20 cellular contexts compared by ENCODE assay signal in genomic region chr13:108911807-108912206, GRCh38.
DNase-seq lines count a peak whose midpoint lies in the region; ATAC-seq and TF ChIP-seq lines count a peak whose summit lies in the region.
"Had no signal": no experiment of that assay in that cellular context is flagged by ENCODE, and none has a peak within 500 bp of the region (broad histone marks: within the 10 kb centered on the region; RNA-seq: fewer than 3 reads in every experiment).

No MANE protein-coding gene starts in this region.

- H3K4me3 Mint-ChIP-seq in stimulated activated naive CD8-positive, alpha-beta T cell treated with anti-CD3 and anti-CD28 coated beads, Interleukin-15, amount 100 ng/mL, for 72 hours = no peak overlapping the region
- H3K4me3 Mint-ChIP-seq in naive thymus-derived CD4-positive, alpha-beta T cell = no peak overlapping the region
- no peak overlapping the region for H3K4me3 Mint-ChIP-seq in stimulated activated memory B cell treated with anti-CD40 and anti-IgM and Interleukin-4, amounts not matched to agents 10 μg/mL and 1 μg/mL and 100 μg/mL, for 72 hours
- H3K4me3 Mint-ChIP-seq: CD4-positive, CD25-positive, alpha-beta regulatory T cell had no signal

- CTCF ChIA-PET in naive thymus-derived CD4-positive, alpha-beta T cell (lab: Charles Lee) = no interaction called here

- H3K27ac ChIP-seq in SK-N-MC = peak overlapping the region; percentile 89
- H3K27ac ChIP-seq in lower lobe of right lung = no peak overlapping the region
- no peak overlapping the region for H3K27ac ChIP-seq in naive thymus-derived CD4-positive, alpha-beta T cell (ENCODE audit: low read depth, low read length)

- peaks cover 11% of the 10 kb centered on the region for H3K4me1 ChIP-seq in lower lobe of right lung
- H3K4me1 ChIP-seq in naive thymus-derived CD4-positive, alpha-beta T cell (ENCODE audit: control insufficient read depth in 2 of 2, insufficient read depth in 2 of 2, low read length in 2 of 2) = peaks cover 0 to 6% of the 10 kb centered on the region in 2 donors
- H3K4me1 ChIP-seq: BE2C had no signal

- no peaks in the 10 kb centered on the region for H3K9me3 ChIP-seq in SK-N-MC (ENCODE audit: low read depth, low read length)
- H3K9me3 ChIP-seq in lower lobe of right lung = no peaks in the 10 kb centered on the region
- H3K9me3 ChIP-seq in naive thymus-derived CD4-positive, alpha-beta T cell (ENCODE audit: control insufficient read depth in 2 of 3, low read length in 3 of 3) = no peaks in the 10 kb centered on the region
- H3K9me3 ChIP-seq: BE2C, Caco-2, MG63 had no signal

- no peaks in the 10 kb centered on the region for H3K27me3 ChIP-seq in lower lobe of right lung (ENCODE audit: low read depth)
- no peaks in the 10 kb centered on the region for H3K27me3 ChIP-seq in naive thymus-derived CD4-positive, alpha-beta T cell (ENCODE audit: control insufficient read depth in 2 of 2, insufficient read depth in 2 of 2, low read length in 2 of 2)
- H3K27me3 ChIP-seq: MG63 had no signal

- H3K4me1 Mint-ChIP-seq in stimulated activated naive CD8-positive, alpha-beta T cell treated with anti-CD3 and anti-CD28 coated beads, Interleukin-15, amount 100 ng/mL, for 72 hours = peaks cover 18% of the 10 kb centered on the region
- H3K4me1 Mint-ChIP-seq in naive thymus-derived CD4-positive, alpha-beta T cell = peaks cover 7 to 20% (median 17%) of the 10 kb centered on the region in 7 donors
- peaks cover 20% of the 10 kb centered on the region for H3K4me1 Mint-ChIP-seq in stimulated activated memory B cell treated with anti-CD40 and anti-IgM and Interleukin-4, amounts not matched to agents 10 μg/mL and 1 μg/mL and 100 μg/mL, for 72 hours

- TF ChIP-seq CTCF in lower lobe of right lung (IDR thresholded peaks at IDR 0.05) = no peak

- POLR2A ChIA-PET in naive thymus-derived CD4-positive, alpha-beta T cell (lab: Charles Lee) = no interaction called here

- no peak for ATAC-seq in stimulated activated naive CD8-positive, alpha-beta T cell treated with anti-CD3 and anti-CD28 coated beads, Interleukin-15, amount 100 ng/mL, for 72 hours
- no peak for ATAC-seq in stimulated activated naive CD8-positive, alpha-beta T cell treated with anti-CD3 and anti-CD28 coated beads, Interleukin-15, Interleukin-2, amounts not matched to agents 100 U/mL and 50 U/mL, for 24 hours
- ATAC-seq in lower lobe of right lung = peak; percentile 31 to 53
- no peak for ATAC-seq in naive thymus-derived CD4-positive, alpha-beta T cell
- ATAC-seq in stimulated activated memory B cell treated with anti-CD40 and anti-IgM and Interleukin-4, amounts not matched to agents 10 μg/mL and 1 μg/mL and 100 μg/mL, for 72 hours = no peak
- ATAC-seq in GM19035 (IDR thresholded peaks at IDR 0.05; ENCODE audit: unreplicated experiment) = no peak

- intact Hi-C loops in lower lobe of right lung (cut with DNase I) = no loop called here
- intact Hi-C loops in naive thymus-derived CD4-positive, alpha-beta T cell (cut with micrococcal nuclease) = loop anchor here in 1 of 2 donors (10.0 kb wide), 1 partner anchor 1803 kb away; the partner anchor contains the start of gene ING1

- H3K36me3 ChIP-seq in SK-N-MC (ENCODE audit: insufficient read depth, low read length) = no peaks in the 10 kb centered on the region
- H3K36me3 ChIP-seq in lower lobe of right lung = no peaks in the 10 kb centered on the region
- no peaks in the 10 kb centered on the region for H3K36me3 ChIP-seq in naive thymus-derived CD4-positive, alpha-beta T cell (ENCODE audit: control insufficient read depth in 2 of 3, insufficient read depth in 3 of 3, low read length in 3 of 3)
- H3K36me3 ChIP-seq: BE2C, MG63 had no signal

- H3K4me3 ChIP-seq in SK-N-MC = no peak overlapping the region
- H3K4me3 ChIP-seq in lower lobe of right lung = no peak overlapping the region
- no peak overlapping the region for H3K4me3 ChIP-seq in naive thymus-derived CD4-positive, alpha-beta T cell (ENCODE audit: low read length)
- H3K4me3 ChIP-seq: MG63 had no signal

- H3K27ac Mint-ChIP-seq in stimulated activated naive CD8-positive, alpha-beta T cell treated with anti-CD3 and anti-CD28 coated beads, Interleukin-15, amount 100 ng/mL, for 72 hours = peak overlapping the region; percentile 2 to 10
- no peak overlapping the region for H3K27ac Mint-ChIP-seq in naive thymus-derived CD4-positive, alpha-beta T cell
- H3K27ac Mint-ChIP-seq in stimulated activated memory B cell treated with anti-CD40 and anti-IgM and Interleukin-4, amounts not matched to agents 10 μg/mL and 1 μg/mL and 100 μg/mL, for 72 hours = no peak overlapping the region
- H3K27ac Mint-ChIP-seq: CD4-positive, CD25-positive, alpha-beta regulatory T cell had no signal

- H3K9ac ChIP-seq in SK-N-MC (ENCODE audit: insufficient read length) = no peak overlapping the region

- no peak for DNase-seq in stimulated activated naive CD8-positive, alpha-beta T cell treated with anti-CD3 and anti-CD28 coated beads, Interleukin-15, amount 100 ng/mL, for 72 hours
- DNase-seq in stimulated activated naive CD8-positive, alpha-beta T cell treated with anti-CD3 and anti-CD28 coated beads, Interleukin-15, Interleukin-2, amounts not matched to agents 100 U/mL and 50 U/mL, for 24 hours = no peak
- DNase-seq in SK-N-MC (ENCODE audit: low read depth, low spot score) (no peak), lower lobe of right lung (no peak)
- no peak for DNase-seq in naive thymus-derived CD4-positive, alpha-beta T cell
- DNase-seq: BE2C; Caco-2; CD4-positive, CD25-positive, alpha-beta regulatory T cell; DMS79; MG63; NCI-H1048; NCI-H1436 treated with DMSO at 0.1 percent for 48 hours; NCI-H2029; NCI-H446 treated with DMSO at 0.1 percent for 48 hours; NCI-H748 treated with DMSO at 0.1 percent for 48 hours; NK-92 treated with Interleukin-12 subunit alpha and Interleukin-12 subunit beta, amount 100 ng/mL, for 24 hours; RPMI8226; SHP77 treated with DMSO at 0.1 percent for 48 hours had no signal

- no peaks in the 10 kb centered on the region for H3K36me3 Mint-ChIP-seq in naive thymus-derived CD4-positive, alpha-beta T cell
- no peaks in the 10 kb centered on the region for H3K36me3 Mint-ChIP-seq in stimulated activated memory B cell treated with anti-CD40 and anti-IgM and Interleukin-4, amounts not matched to agents 10 μg/mL and 1 μg/mL and 100 μg/mL, for 72 hours
- H3K36me3 Mint-ChIP-seq: CD4-positive, CD25-positive, alpha-beta regulatory T cell had no signal

- peaks cover 30% of the 10 kb centered on the region for H3K27me3 Mint-ChIP-seq in stimulated activated naive CD8-positive, alpha-beta T cell treated with anti-CD3 and anti-CD28 coated beads, Interleukin-15, amount 100 ng/mL, for 72 hours
- peaks cover 7 to 33% (median 14%) of the 10 kb centered on the region in 5 donors for H3K27me3 Mint-ChIP-seq in naive thymus-derived CD4-positive, alpha-beta T cell
- no peaks in the 10 kb centered on the region for H3K27me3 Mint-ChIP-seq in stimulated activated memory B cell treated with anti-CD40 and anti-IgM and Interleukin-4, amounts not matched to agents 10 μg/mL and 1 μg/mL and 100 μg/mL, for 72 hours

- H3K9me3 Mint-ChIP-seq in stimulated activated naive CD8-positive, alpha-beta T cell treated with anti-CD3 and anti-CD28 coated beads, Interleukin-15, amount 100 ng/mL, for 72 hours = no peaks in the 10 kb centered on the region
- no peaks in the 10 kb centered on the region for H3K9me3 Mint-ChIP-seq in naive thymus-derived CD4-positive, alpha-beta T cell
- H3K9me3 Mint-ChIP-seq in stimulated activated memory B cell treated with anti-CD40 and anti-IgM and Interleukin-4, amounts not matched to agents 10 μg/mL and 1 μg/mL and 100 μg/mL, for 72 hours = no peaks in the 10 kb centered on the region
- H3K9me3 Mint-ChIP-seq: CD4-positive, CD25-positive, alpha-beta regulatory T cell had no signal

Comparison
In these comparisons a context has a peak if more than half of its experiments do, and no peak if none do; other contexts are left out.
1. ATAC-seq: peak in lower lobe of right lung (2 of 2); none in stimulated activated naive CD8-positive, alpha-beta T cell treated with anti-CD3 and anti-CD28 coated beads, Interleukin-15, amount 100 ng/mL, for 72 hours (single experiment), stimulated activated naive CD8-positive, alpha-beta T cell treated with anti-CD3 and anti-CD28 coated beads, Interleukin-15, Interleukin-2, amounts not matched to agents 100 U/mL and 50 U/mL, for 24 hours (single experiment), naive thymus-derived CD4-positive, alpha-beta T cell (single experiment), stimulated activated memory B cell treated with anti-CD40 and anti-IgM and Interleukin-4, amounts not matched to agents 10 μg/mL and 1 μg/mL and 100 μg/mL, for 72 hours (single experiment) and GM19035 (single experiment).
2. H3K27ac Mint-ChIP-seq: peak in stimulated activated naive CD8-positive, alpha-beta T cell treated with anti-CD3 and anti-CD28 coated beads, Interleukin-15, amount 100 ng/mL, for 72 hours (2 of 2); none in naive thymus-derived CD4-positive, alpha-beta T cell (0 of 9) and stimulated activated memory B cell treated with anti-CD40 and anti-IgM and Interleukin-4, amounts not matched to agents 10 μg/mL and 1 μg/mL and 100 μg/mL, for 72 hours (single experiment).